ENCODE assay signal across 8 cellular contexts in genomic region chr12:131104464-131105350, GRCh38.
DNase-seq lines count a peak whose midpoint lies in the region; ATAC-seq lines count a peak whose summit lies in the region.

No MANE protein-coding gene starts in this region.

- no peak overlapping the region for H3K4me3 Mint-ChIP-seq in central memory CD8-positive, alpha-beta T cell

- H3K9me3 Mint-ChIP-seq in central memory CD8-positive, alpha-beta T cell: no peaks in the 10 kb centered on the region

- DNase-seq in NCI-H2107 (lab: John Stamatoyannopoulos, UW) (peak; percentile 27), NCI-H2107 treated with DMSO at 0.1 percent for 48 hours (lab: John Stamatoyannopoulos, UW; ENCODE audit: unreplicated experiment) (no peak), NCI-H2227 (lab: John Stamatoyannopoulos, UW; ENCODE audit: unreplicated experiment) (peak; percentile 89), left kidney (ENCODE audit: low read depth, low spot score) (peak; percentile 92)
- DNase-seq in activated CD4-positive, alpha-beta T cell treated with anti-CD3 and anti-CD28 coated beads for 1 hour: peak; percentile 64
- peak; percentile 53 to 69 for DNase-seq in central memory CD8-positive, alpha-beta T cell (ENCODE audit: low spot score in 2 of 2)
- DNase-seq in stimulated activated CD4-positive, alpha-beta T cell treated with anti-CD3 and anti-CD28 coated beads, Interleukin-4, amount 100 ng/mL, for 48 hours (ENCODE audit: low read depth in 2 of 2): peak; percentile 83 to 93

- H3K27me3 Mint-ChIP-seq in central memory CD8-positive, alpha-beta T cell: peaks cover 9% of the 10 kb centered on the region

- H3K4me1 Mint-ChIP-seq in central memory CD8-positive, alpha-beta T cell: peaks cover 13% of the 10 kb centered on the region

- H3K36me3 Mint-ChIP-seq in central memory CD8-positive, alpha-beta T cell (ENCODE audit: insufficient read depth): peaks cover 1% of the 10 kb centered on the region

- peak overlapping the region; percentile 76 for H3K27ac Mint-ChIP-seq in central memory CD8-positive, alpha-beta T cell (ENCODE audit: low read depth)

- peak; percentile 73 for ATAC-seq in HG02885 (IDR thresholded peaks at IDR 0.05; ENCODE audit: poor library complexity, unreplicated experiment)
- ATAC-seq in central memory CD8-positive, alpha-beta T cell (replicated peaks; ENCODE audit: extremely low read depth, poor library complexity, severe bottlenecking): peak; percentile 43
